22 cellular contexts compared by ENCODE assay signal in the genomic region with DNA sequence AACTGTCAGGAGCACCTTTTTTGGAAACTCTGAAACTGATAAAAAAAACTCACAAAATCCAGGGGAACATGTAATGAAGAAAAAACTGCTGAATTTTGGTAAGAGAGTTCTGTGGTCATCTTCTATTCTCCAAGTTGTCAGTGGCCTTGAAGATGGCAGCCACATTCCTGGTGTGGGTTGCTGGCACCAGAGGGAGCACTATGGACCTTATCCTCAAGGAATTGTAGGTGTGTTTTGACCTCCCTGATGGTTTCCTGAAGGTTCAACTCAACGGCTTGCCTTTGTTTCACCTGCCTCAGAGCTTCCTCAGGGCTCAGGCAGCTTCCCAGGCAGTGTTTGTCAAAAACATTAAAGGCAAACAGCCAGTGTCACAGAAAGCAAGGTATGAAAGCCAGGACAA. TPM values are rescaled to one million over a fixed set of nuclear protein-coding genes. Genes with fewer than 3 reads are reported as not detected.
DNase-seq lines count a peak whose midpoint lies in the region; ATAC-seq, FAIRE-seq and TF ChIP-seq lines count a peak whose summit lies in the region.
"Had no signal": no experiment of that assay in that cellular context is flagged by ENCODE, and none has a peak within 500 bp of the region (broad histone marks: within the 10 kb centered on the region; RNA-seq: fewer than 3 reads in every experiment).

No MANE protein-coding gene starts in this region.

- H2BK5ac ChIP-seq in mesendoderm (ENCODE audit: low read length): no peak overlapping the region

- H3K56ac ChIP-seq in mesendoderm (ENCODE audit: low read length): no peak overlapping the region

- no peak overlapping the region for H3K23ac ChIP-seq in mesendoderm (ENCODE audit: low read length)

- no peak overlapping the region for H2BK120ac ChIP-seq in mesendoderm (ENCODE audit: low read depth, low read length)

- H3K4me3 ChIP-seq in bronchial epithelial cell (ENCODE audit: low read depth, low read length) (no peak overlapping the region), mesendoderm (ENCODE audit: low read length) (no peak overlapping the region)
- H3K4me3 ChIP-seq: tibial artery had no signal

- H4K5ac ChIP-seq in mesendoderm (ENCODE audit: low read length): no peak overlapping the region

- no peak overlapping the region for H2BK15ac ChIP-seq in mesendoderm (replicated peaks; ENCODE audit: low read depth)

- no CpG with 5 or more reads among the region's 1 CpG for WGBS in mesendoderm (ENCODE audit: extremely low coverage, insufficient coverage, low lambda C conversion rate)

- H3K4ac ChIP-seq in mesendoderm (ENCODE audit: low read depth, low read length): no peak overlapping the region

- H3K9ac ChIP-seq in mesendoderm (ENCODE audit: low read length): no peak overlapping the region

- no peak overlapping the region for H3K18ac ChIP-seq in mesendoderm (ENCODE audit: low read length)

- H4K8ac ChIP-seq in mesendoderm (ENCODE audit: low read depth, low read length): no peak overlapping the region

- no peak for FAIRE-seq in bronchial epithelial cell (lab: Jason Lieb, UNC)
- FAIRE-seq: endometrium, TTC549 had no signal

- H3K36me3 ChIP-seq in bronchial epithelial cell (ENCODE audit: control insufficient read depth, insufficient read depth, low read length): no peaks in the 10 kb centered on the region
- H3K36me3 ChIP-seq in mesendoderm (ENCODE audit: control insufficient read depth, insufficient read depth, low read length): no peaks in the 10 kb centered on the region
- H3K36me3 ChIP-seq: neutrophil, tibial artery had no signal

- TF ChIP-seq CTCF in C4-2B (conservative IDR thresholded peaks at IDR 0.05): peak; percentile 65
- TF ChIP-seq CTCF in bronchial epithelial cell (IDR thresholded peaks at IDR 0.05; ENCODE audit: insufficient read depth, low read length, severe bottlenecking): peak; percentile 12

- H3K4me2 ChIP-seq in mesendoderm (ENCODE audit: low read length): no peak overlapping the region

- H3K27me3 ChIP-seq in bronchial epithelial cell (ENCODE audit: control insufficient read depth, insufficient read depth, low read length) (no peaks in the 10 kb centered on the region), mesendoderm (ENCODE audit: insufficient read depth, low read length, poor library complexity) (no peaks in the 10 kb centered on the region)
- H3K27me3 ChIP-seq: tibial artery had no signal

- H3K27ac ChIP-seq in C4-2B (peak overlapping the region; percentile 31), mesendoderm (ENCODE audit: low read depth, low read length) (no peak overlapping the region)
- H3K27ac ChIP-seq: neutrophil, tibial artery had no signal

- ATAC-seq in GM21717 (IDR thresholded peaks at IDR 0.05; ENCODE audit: unreplicated experiment) (no peak), HG02981 (IDR thresholded peaks at IDR 0.05; ENCODE audit: unreplicated experiment) (no peak)
- ATAC-seq: Panc1; stimulated activated naive B cell treated with anti-CD40 and anti-IgM and Interleukin-4, amounts not matched to agents 10 μg/mL and 1 μg/mL and 100 μg/mL, for 72 hours had no signal

- peaks cover 3% of the 10 kb centered on the region for H3K79me1 ChIP-seq in mesendoderm (ENCODE audit: low read length)

- peaks cover 1% of the 10 kb centered on the region for H3K4me1 ChIP-seq in mesendoderm (ENCODE audit: control insufficient read depth, low read depth, low read length)

- DNase-seq in HT1080 (ENCODE audit: low read depth) (peak; percentile 6), bronchial epithelial cell (ENCODE audit: low read depth) (peak; percentile 12), mesendoderm (peak; percentile 54), T1000 (lab: John Stamatoyannopoulos, UW) (no peak)
- DNase-seq in stimulated activated naive CD4-positive, alpha-beta T cell (lab: John Stamatoyannopoulos, UW): no peak
- DNase-seq: activated CD4-positive, alpha-beta T cell treated with anti-CD3 and anti-CD28 coated beads, Interleukin-2, amount 10 ng/mL, durations not matched to agents 7 days and 5 days; CD8-positive, alpha-beta memory T cell; kidney glomerular epithelial cell; midbrain; NCI-H1436 treated with DMSO at 0.1 percent for 48 hours; NCI-H2227 treated with DMSO at 0.1 percent for 48 hours; retina; stimulated activated naive B cell treated with anti-CD40 and anti-IgM and Interleukin-4, amounts not matched to agents 10 μg/mL and 1 μg/mL and 100 μg/mL, for 72 hours; tibial artery had no signal

- peaks cover 3% of the 10 kb centered on the region for H3K79me2 ChIP-seq in mesendoderm (ENCODE audit: control insufficient read depth, insufficient read depth, low read length)

- no peak overlapping the region for H2AK5ac ChIP-seq in mesendoderm (ENCODE audit: low read length)

RNA-seq across cellular contexts. Expression of gene SLC38A9, which starts 2.2 kb away (rescaled TPM):
- 17.7 and 23.8 TPM in 2 replicates for total RNA-seq in HT1080 (2014; rRNA removed; shearing (Covaris generic))
- polyA plus RNA-seq in HT1080 (2015; cell fraction: cytosol; rRNA removed): 8.6 and 9.9 TPM in 2 replicates
- polyA plus RNA-seq in HT1080 (2015; cell fraction: nucleus; rRNA removed): 30.6 and 41.6 TPM in 2 replicates
- 30.7 and 32.4 TPM in 2 replicates for total RNA-seq in bronchial epithelial cell
- 47.7 TPM for polyA plus RNA-seq in mesendoderm (2013, experiment 1 of 2)
- polyA plus RNA-seq in mesendoderm (2013, experiment 2 of 2): 47.2 TPM

RNA-seq across cellular contexts. Expression of gene DDX4, which starts 23.5 kb away (rescaled TPM):
- 0.24 TPM in 1 of 2 replicates, not detected in the other for total RNA-seq in HT1080 (2014; rRNA removed; shearing (Covaris generic))
- not detected in 2 replicates for polyA plus RNA-seq in HT1080 (2015; cell fraction: cytosol; rRNA removed)
- 0.12 TPM in 1 of 2 replicates, not detected in the other for polyA plus RNA-seq in HT1080 (2015; cell fraction: nucleus; rRNA removed)
- total RNA-seq in bronchial epithelial cell: under 0.01 TPM in 1 of 2 replicates, not detected in the other
- polyA plus RNA-seq in mesendoderm (2013, experiment 1 of 2): 0.01 TPM
- polyA plus RNA-seq in mesendoderm (2013, experiment 2 of 2): not detected
- total RNA-seq: CD8-positive, alpha-beta memory T cell; LHCN-M2 had no signal
- polyA plus RNA-seq: CD8-positive, alpha-beta memory T cell had no signal

Comparison
In these comparisons a context has a peak if more than half of its experiments do, and no peak if none do; other contexts are left out.
1. DNase-seq: peak in HT1080 (single experiment), bronchial epithelial cell (single experiment) and mesendoderm (single experiment); none in stimulated activated naive CD4-positive, alpha-beta T cell (0 of 6) and T1000 (single experiment).